ENCODE assay signal across 1 cellular context in the genomic region with DNA sequence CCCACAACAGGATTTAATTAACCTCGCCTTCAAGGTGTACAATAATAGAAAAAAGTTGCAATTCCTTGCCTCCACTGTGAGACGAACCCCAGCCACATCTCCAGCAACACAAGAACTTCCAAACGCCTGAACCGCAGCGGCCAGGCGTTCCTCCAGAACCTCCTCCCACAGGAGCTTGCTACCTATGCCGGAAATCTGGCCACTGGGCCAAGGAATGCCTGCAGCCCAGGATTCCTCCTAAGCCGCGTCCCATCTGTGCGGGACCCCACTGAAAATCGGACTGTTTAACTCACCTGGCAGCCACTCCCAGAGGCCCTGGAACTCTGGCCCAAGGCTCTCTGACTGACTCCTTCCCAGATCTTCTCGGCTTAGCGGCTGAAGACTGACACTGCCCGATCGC. TPM values are rescaled to one million over a fixed set of nuclear protein-coding genes. Genes with fewer than 3 reads are reported as not detected.
"Had no signal": no experiment of that assay in that cellular context is flagged by ENCODE, and none has a peak within 500 bp of the region (broad histone marks: within the 10 kb centered on the region; RNA-seq: fewer than 3 reads in every experiment).

No MANE protein-coding gene starts in this region.

RNA-seq across cellular contexts. Expression of gene MN1, which starts 57.5 kb away (rescaled TPM):
- polyA plus RNA-seq: naive thymus-derived CD4-positive, alpha-beta T cell had no signal
